1 cellular context compared by ENCODE assay signal in genomic region chr10:3893904-3894563, GRCh38.
A peak's percentile ranks its signal among the peaks of the same experiment; 100 is the strongest.
TF ChIP-seq lines count a peak whose summit lies in the region.

No MANE protein-coding gene starts in this region.

TF ChIP-seq in K562, 482 proteins besides CTCF, POLR2A, EP300 and RAD21 (continued from another document and continues in another):
- TF ChIP-seq ATF3 (IDR thresholded peaks at IDR 0.05) (peak; percentile 84), ATF3 (CRISPR knock-in tag; conservative IDR thresholded peaks at IDR 0.05) (no peak), KLF6 (CRISPR knock-in tag; IDR thresholded peaks at IDR 0.05; ENCODE audit: borderline replicate concordance) (peak; percentile 15; the same call in 1 of the 2 replicates), EP400 (IDR thresholded peaks at IDR 0.05) (peak; percentile 31; the same call in 1 of the 2 replicates), ZSCAN32 (CRISPR knock-in tag; IDR thresholded peaks at IDR 0.05) (peak; percentile 90), ZNF511 (CRISPR knock-in tag; IDR thresholded peaks at IDR 0.05) (no peak), E2F6 (IDR thresholded peaks at IDR 0.05; ENCODE audit: borderline replicate concordance in 1 of 2, extremely low read depth in 1 of 2, insufficient read depth in 1 of 2, insufficient read length in 1 of 2, low read depth in 1 of 2, low read length in 1 of 2, poor library complexity in 1 of 2, severe bottlenecking in 1 of 2) (no peak), ZNF316 (IDR thresholded peaks at IDR 0.05) (no peak), CXXC5 (CRISPR knock-in tag; IDR thresholded peaks at IDR 0.05) (peak; percentile 62), L3MBTL2 (IDR thresholded peaks at IDR 0.05) (0 out of 2 replicates have a peak, but pooled peaks have one; percentile 27), TCF7 (IDR thresholded peaks at IDR 0.05; ENCODE audit: borderline replicate concordance) (no peak), ZNF668 (CRISPR knock-in tag; IDR thresholded peaks at IDR 0.05) (peak; percentile 82; the same call in 1 of the 2 replicates), FOXK1 (CRISPR knock-in tag; IDR thresholded peaks at IDR 0.05; ENCODE audit: borderline replicate concordance) (no peak), CEBPB (tag; IDR thresholded peaks at IDR 0.05) (peak; percentile 40; the same call in 1 of the 2 replicates), GABPA (tag; conservative IDR thresholded peaks at IDR 0.05; ENCODE audit: low read depth) (peak; percentile 48), UBTF (IDR thresholded peaks at IDR 0.05; ENCODE audit: borderline replicate concordance in 1 of 2, low read depth in 2 of 2, low read length in 2 of 2) (no peak), MGA (IDR thresholded peaks at IDR 0.05) (peak; percentile 10; the same call in 1 of the 2 replicates), ZNF695 (CRISPR knock-in tag; IDR thresholded peaks at IDR 0.05) (no peak), NR2C1 (IDR thresholded peaks at IDR 0.05) (no peak), NR2C1 (tag; IDR thresholded peaks at IDR 0.05) (peak; percentile 47; the same call in 1 of the 2 replicates), SMAD4 (CRISPR knock-in tag; conservative IDR thresholded peaks at IDR 0.05) (peak; percentile 60), ZNF239 (CRISPR knock-in tag; IDR thresholded peaks at IDR 0.05) (peak; percentile 41; the same call in 1 of the 2 replicates), ZNF766 (CRISPR knock-in tag; conservative IDR thresholded peaks at IDR 0.05) (0 out of 2 replicates have a peak, but pooled peaks have one; percentile 39), GTF2E2 (tag; IDR thresholded peaks at IDR 0.05) (peak; percentile 52; the same call in 1 of the 2 replicates), THAP7 (CRISPR knock-in tag; IDR thresholded peaks at IDR 0.05) (0 out of 2 replicates have a peak, but pooled peaks have one; percentile 57), C11orf30 (IDR thresholded peaks at IDR 0.05; ENCODE audit: low read depth) (no peak), E2F1 (CRISPR knock-in tag; IDR thresholded peaks at IDR 0.05) (no peak)
- TF ChIP-seq, protein P1, sequence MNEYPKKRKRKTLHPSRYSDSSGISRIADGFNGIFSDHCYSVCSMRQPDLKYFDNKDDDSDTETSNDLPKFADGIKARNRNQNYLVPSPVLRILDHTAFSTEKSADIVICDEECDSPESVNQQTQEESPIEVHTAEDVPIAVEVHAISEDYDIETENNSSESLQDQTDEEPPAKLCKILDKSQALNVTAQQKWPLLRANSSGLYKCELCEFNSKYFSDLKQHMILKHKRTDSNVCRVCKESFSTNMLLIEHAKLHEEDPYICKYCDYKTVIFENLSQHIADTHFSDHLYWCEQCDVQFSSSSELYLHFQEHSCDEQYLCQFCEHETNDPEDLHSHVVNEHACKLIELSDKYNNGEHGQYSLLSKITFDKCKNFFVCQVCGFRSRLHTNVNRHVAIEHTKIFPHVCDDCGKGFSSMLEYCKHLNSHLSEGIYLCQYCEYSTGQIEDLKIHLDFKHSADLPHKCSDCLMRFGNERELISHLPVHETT (CRISPR knock-in tag; conservative IDR thresholded peaks at IDR 0.05 in 1 of 2, IDR thresholded peaks at IDR 0.05 in 1 of 2): 0 out of 4 replicates have a peak, but pooled peaks of 1 of the 2 experiments have one; percentile 24
- TF ChIP-seq, protein P2, sequence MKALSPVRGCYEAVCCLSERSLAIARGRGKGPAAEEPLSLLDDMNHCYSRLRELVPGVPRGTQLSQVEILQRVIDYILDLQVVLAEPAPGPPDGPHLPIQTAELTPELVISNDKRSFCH (CRISPR knock-in tag; IDR thresholded peaks at IDR 0.05): no peak
- TF ChIP-seq, protein P2 (tag; IDR thresholded peaks at IDR 0.05): peak; percentile 56; the same call in 1 of the 2 replicates
- TF ChIP-seq, protein P3, sequence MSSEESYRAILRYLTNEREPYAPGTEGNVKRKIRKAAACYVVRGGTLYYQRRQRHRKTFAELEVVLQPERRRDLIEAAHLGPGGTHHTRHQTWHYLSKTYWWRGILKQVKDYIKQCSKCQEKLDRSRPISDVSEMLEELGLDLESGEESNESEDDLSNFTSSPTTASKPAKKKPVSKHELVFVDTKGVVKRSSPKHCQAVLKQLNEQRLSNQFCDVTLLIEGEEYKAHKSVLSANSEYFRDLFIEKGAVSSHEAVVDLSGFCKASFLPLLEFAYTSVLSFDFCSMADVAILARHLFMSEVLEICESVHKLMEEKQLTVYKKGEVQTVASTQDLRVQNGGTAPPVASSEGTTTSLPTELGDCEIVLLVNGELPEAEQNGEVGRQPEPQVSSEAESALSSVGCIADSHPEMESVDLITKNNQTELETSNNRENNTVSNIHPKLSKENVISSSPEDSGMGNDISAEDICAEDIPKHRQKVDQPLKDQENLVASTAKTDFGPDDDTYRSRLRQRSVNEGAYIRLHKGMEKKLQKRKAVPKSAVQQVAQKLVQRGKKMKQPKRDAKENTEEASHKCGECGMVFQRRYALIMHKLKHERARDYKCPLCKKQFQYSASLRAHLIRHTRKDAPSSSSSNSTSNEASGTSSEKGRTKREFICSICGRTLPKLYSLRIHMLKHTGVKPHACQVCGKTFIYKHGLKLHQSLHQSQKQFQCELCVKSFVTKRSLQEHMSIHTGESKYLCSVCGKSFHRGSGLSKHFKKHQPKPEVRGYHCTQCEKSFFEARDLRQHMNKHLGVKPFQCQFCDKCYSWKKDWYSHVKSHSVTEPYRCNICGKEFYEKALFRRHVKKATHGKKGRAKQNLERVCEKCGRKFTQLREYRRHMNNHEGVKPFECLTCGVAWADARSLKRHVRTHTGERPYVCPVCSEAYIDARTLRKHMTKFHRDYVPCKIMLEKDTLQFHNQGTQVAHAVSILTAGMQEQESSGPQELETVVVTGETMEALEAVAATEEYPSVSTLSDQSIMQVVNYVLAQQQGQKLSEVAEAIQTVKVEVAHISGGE (CRISPR knock-in tag; IDR thresholded peaks at IDR 0.05): 0 out of 6 replicates have a peak, but pooled peaks of 1 of the 3 experiments have one; percentile 23
